In genomic region chr6:26550250-26550993, GRCh38 we compare ENCODE assay signal across 8 cellular contexts. TPM values are rescaled to one million over a fixed set of nuclear protein-coding genes. Genes with fewer than 3 reads are reported as not detected.
DNase-seq lines count a peak whose midpoint lies in the region; ATAC-seq and TF ChIP-seq lines count a peak whose summit lies in the region.

No MANE protein-coding gene starts in this region.

- no peaks in the 10 kb centered on the region for H3K9me3 ChIP-seq in MG63

- peak overlapping the region; percentile 81 for H3K4me3 ChIP-seq in GM06990 (replicated peaks; ENCODE audit: low read depth, low read length)
- peak overlapping the region; percentile 52 for H3K4me3 ChIP-seq in MG63
- H3K4me3 ChIP-seq in cardiac fibroblast (replicated peaks in 1 of 2; ENCODE audit: low read depth in 2 of 2, low read length in 2 of 2) = peak overlapping the region; percentile 51 to 58

- TF ChIP-seq CTCF in GM06990 (IDR thresholded peaks at IDR 0.05; ENCODE audit: insufficient read depth, low read length, poor library complexity, severe bottlenecking) (peak; percentile 14), cardiac fibroblast (IDR thresholded peaks at IDR 0.05; ENCODE audit: low read depth, low read length) (no peak)

- ATAC-seq in left lobe of liver (peak; percentile 35), HG03097 (IDR thresholded peaks at IDR 0.05; ENCODE audit: low FRiP score, unreplicated experiment) (no peak)

- H3K36me3 ChIP-seq in GM06990 (ENCODE audit: control insufficient read depth, insufficient read depth, low read length) = peaks cover 3% of the 10 kb centered on the region; the same call in 1 of the 2 replicates
- H3K36me3 ChIP-seq in MG63 = peaks cover 2% of the 10 kb centered on the region; the same call in 1 of the 2 replicates

- no peaks in the 10 kb centered on the region for H3K27me3 ChIP-seq in GM06990 (replicated peaks; ENCODE audit: control insufficient read depth, insufficient read depth, low read length)
- H3K27me3 ChIP-seq in MG63 = no peaks in the 10 kb centered on the region

- DNase-seq in GM06990 (ENCODE audit: extremely low read depth, insufficient read length) = peak; percentile 87
- peak; percentile 70 for DNase-seq in MG63
- DNase-seq in T-helper 2 cell = peak in 4 of 5 experiments; percentile 23 to 71 (median 34)
- peak; percentile 63 to 64 for DNase-seq in cardiac fibroblast (ENCODE audit: low read depth in 2 of 2)
- no peak for DNase-seq in left lobe of liver (ENCODE audit: low spot score)
- peak; percentile 77 for DNase-seq in stimulated activated CD8-positive, alpha-beta memory T cell treated with anti-CD3 and anti-CD28 coated beads, Interleukin-4, amount 100 ng/mL, for 48 hours
- no peak for DNase-seq in cerebellum (ENCODE audit: low spot score)

RNA-seq across cellular contexts. Expression of gene HMGN4, which starts 12.3 kb away (rescaled TPM):
- total RNA-seq in MG63 (2014; rRNA removed; shearing (Covaris generic); ENCODE audit: low replicate concordance) = 70.7 and 71.8 TPM in 2 replicates
- total RNA-seq in left lobe of liver = 4.7 TPM
- total RNA-seq in cerebellum = 35.7 TPM

RNA-seq across cellular contexts. Expression of gene ABT1, which starts 46.3 kb away (rescaled TPM):
- 21.8 and 22.6 TPM in 2 replicates for total RNA-seq in MG63 (2014; rRNA removed; shearing (Covaris generic); ENCODE audit: low replicate concordance)
- total RNA-seq in left lobe of liver = 7.3 TPM
- total RNA-seq in cerebellum = 7.6 TPM

RNA-seq across cellular contexts. Expression of gene BTN1A1, which starts 50.3 kb away (rescaled TPM):
- total RNA-seq in MG63 (2014; rRNA removed; shearing (Covaris generic); ENCODE audit: low replicate concordance) = not detected in 2 replicates
- total RNA-seq in left lobe of liver (not detected), cerebellum (not detected)

Comparison
In these comparisons a context has a peak if more than half of its experiments do, and no peak if none do; other contexts are left out.
1. DNase-seq: peak in GM06990 (single experiment), MG63 (single experiment), T-helper 2 cell (4 of 5), cardiac fibroblast (2 of 2) and stimulated activated CD8-positive, alpha-beta memory T cell treated with anti-CD3 and anti-CD28 coated beads, Interleukin-4, amount 100 ng/mL, for 48 hours (single experiment); none in left lobe of liver (single experiment) and cerebellum (single experiment).
2. Peak in every context shown above with its lines, with median percentiles within 50 percentile points of each other: H3K4me3 ChIP-seq.